Comparison of ENCODE assay signal across 8 cellular contexts in the genomic region with DNA sequence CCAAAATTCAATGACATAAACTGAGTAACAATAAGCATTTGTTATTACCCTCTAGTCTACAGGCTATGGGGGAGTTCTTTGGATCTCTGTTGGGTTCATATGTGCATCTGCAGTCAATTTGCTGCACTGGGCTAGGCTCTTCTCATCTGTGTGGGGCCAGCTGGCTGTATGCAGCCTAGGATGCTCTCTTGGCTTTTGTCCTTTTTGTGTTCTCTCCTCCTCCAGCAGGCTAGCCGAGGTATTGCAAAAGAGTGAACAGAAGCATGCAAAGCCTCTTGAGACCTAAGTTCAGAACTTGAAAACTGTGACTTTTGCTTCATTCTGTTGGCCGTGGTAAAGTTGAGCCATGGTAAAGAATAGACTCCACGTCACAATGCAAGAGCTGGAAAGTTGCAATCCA.
DNase-seq lines count a peak whose midpoint lies in the region; ATAC-seq, FAIRE-seq and TF ChIP-seq lines count a peak whose summit lies in the region.

No MANE protein-coding gene starts in this region.

- H3K79me2 ChIP-seq in GM23248 (ENCODE audit: insufficient read depth): no peaks in the 10 kb centered on the region

- no peak overlapping the region for H2AFZ ChIP-seq in GM23248

- CTCF ChIA-PET in Panc1 (lab: Charles Lee): interaction anchor here (0.6 to 1.0 kb wide), 4 partner anchors 13 to 506 kb away, joined by 3 to 8 read pairs (median 5); no protein-coding TSS in a partner anchor

- no peak overlapping the region for H3K4me2 ChIP-seq in GM23248 (ENCODE audit: unreplicated experiment)

- WGBS in GM23248 (ENCODE audit: low coverage in 1 of 2, low lambda C conversion rate in 2 of 2, missing lambda C conversion rate in 2 of 2), 2 experiments: 46 to 48% methylated on average over 3 of the region's 3 CpGs

- no peak overlapping the region for H3K9ac ChIP-seq in GM23248

- in situ Hi-C loops in GM23248 (cut with MboI): loop anchor here (10.0 kb wide), 1 partner anchor 383 kb away; no protein-coding TSS in a partner anchor
- in situ Hi-C loops in Panc1 (cut with HindIII; ENCODE audit: low pct_unique_long_range_greater_than_20kb, low sequenced_read_pairs): no loop called here

- no peaks in the 10 kb centered on the region for H3K27me3 ChIP-seq in GM23248 (replicated peaks; ENCODE audit: insufficient read depth)
- H3K27me3 ChIP-seq in Panc1 (ENCODE audit: control insufficient read depth, insufficient read depth, low read length): no peaks in the 10 kb centered on the region

- POLR2A ChIA-PET in Panc1 (lab: Charles Lee): no interaction called here

- no peaks in the 10 kb centered on the region for H3F3A ChIP-seq in GM23248 (ENCODE audit: insufficient read depth)

- no peaks in the 10 kb centered on the region for H4K20me1 ChIP-seq in GM23248 (ENCODE audit: insufficient read depth)

- H3K4me3 ChIP-seq in GM23248: no peak overlapping the region
- H3K4me3 ChIP-seq in Panc1 (ENCODE audit: low read depth in 2 of 2, low read length in 2 of 2): no peak overlapping the region

- H3K4me1 ChIP-seq in GM23248 (ENCODE audit: insufficient read depth) (no peaks in the 10 kb centered on the region), Panc1 (ENCODE audit: control insufficient read depth, insufficient read depth, low read length) (no peaks in the 10 kb centered on the region)

- no peaks in the 10 kb centered on the region for H3K9me3 ChIP-seq in GM23248 (ENCODE audit: low read depth)
- H3K9me3 ChIP-seq in Panc1 (ENCODE audit: control insufficient read depth, insufficient read depth, low read depth, low read length): no peaks in the 10 kb centered on the region

- H3K27ac ChIP-seq in GM23248 (no peak overlapping the region), Panc1 (ENCODE audit: low read length) (no peak overlapping the region)

- no peaks in the 10 kb centered on the region for H3K9me2 ChIP-seq in GM23248 (ENCODE audit: insufficient read depth)

- ATAC-seq in Panc1 (peak; percentile 96), HG03342 (IDR thresholded peaks at IDR 0.05; ENCODE audit: unreplicated experiment) (no peak), GM19324 (IDR thresholded peaks at IDR 0.05; ENCODE audit: low FRiP score, unreplicated experiment) (no peak)

- TF ChIP-seq CTCF in D721Med (IDR thresholded peaks at IDR 0.05; ENCODE audit: insufficient read depth, missing control alignments) (peak; percentile 27), Panc1 (IDR thresholded peaks at IDR 0.05) (peak; percentile 81)

- H3K36me3 ChIP-seq in GM23248 (ENCODE audit: low read depth) (no peaks in the 10 kb centered on the region), Panc1 (ENCODE audit: control insufficient read depth, insufficient read depth, low read length) (no peaks in the 10 kb centered on the region)

- intact Hi-C loops in Panc1 (cut with micrococcal nuclease; ENCODE audit: unreplicated experiment): no loop called here

- FAIRE-seq in D721Med (lab: Jason Lieb, UNC): no peak

- no TSS peak for BruUV-seq in Panc1 (replicated peaks; lab: Mats Ljungman, UMichigan)

- DNase-seq in D721Med (ENCODE audit: insufficient read length, low spot score) (no peak), GM23248 (peak; percentile 61), Panc1 (ENCODE audit: low read depth, low spot score) (peak; percentile 41), fibroblast of peridontal ligament (ENCODE audit: extremely low read depth) (peak; percentile 50), smooth muscle cell of the brain vasculature (ENCODE audit: low read depth, low spot score) (peak; percentile 13), epidermal melanocyte (ENCODE audit: insufficient read length, low spot score) (no peak)

Comparison
In these comparisons a context has a peak if more than half of its experiments do, and no peak if none do; other contexts are left out.
1. DNase-seq: peak in GM23248 (single experiment), Panc1 (single experiment), fibroblast of peridontal ligament (single experiment) and smooth muscle cell of the brain vasculature (single experiment); none in D721Med (single experiment) and epidermal melanocyte (single experiment).